Comparison of ENCODE assay signal across 1 cellular context in the genomic region with DNA sequence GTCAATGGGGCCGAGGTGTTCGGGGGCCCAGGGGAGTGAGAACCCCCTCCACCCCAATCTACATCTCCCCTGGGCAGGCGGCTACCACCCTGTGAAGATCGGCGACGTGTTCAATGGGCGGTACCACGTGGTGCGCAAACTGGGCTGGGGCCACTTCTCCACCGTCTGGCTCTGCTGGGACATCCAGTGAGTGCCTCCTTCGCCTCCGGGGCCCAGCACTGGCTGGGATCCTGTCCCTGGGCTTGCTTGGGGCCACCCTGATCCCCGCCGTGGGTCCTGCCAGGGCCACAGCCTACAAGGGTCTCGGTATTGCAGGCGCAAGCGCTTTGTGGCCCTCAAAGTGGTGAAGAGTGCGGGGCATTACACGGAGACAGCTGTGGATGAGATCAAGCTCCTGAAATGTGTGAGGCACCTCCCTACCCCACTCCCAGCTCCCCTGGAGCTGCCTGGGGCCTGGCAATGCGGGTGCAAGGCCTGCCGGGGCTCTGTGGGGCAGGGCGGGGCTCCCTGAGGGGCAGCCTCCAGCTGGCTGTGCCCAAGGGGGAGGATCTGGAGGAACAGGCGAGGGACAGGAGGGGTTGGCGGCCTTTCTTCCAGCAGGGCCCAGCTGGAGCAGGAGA.
TF ChIP-seq lines count a peak whose summit lies in the region.

No MANE protein-coding gene starts in this region.

TF ChIP-seq in IMR-90, 13 proteins besides CTCF, POLR2A, EP300 and RAD21:
- TF ChIP-seq NFE2L2 (IDR thresholded peaks at IDR 0.05; ENCODE audit: low read depth, low read length) (no peak), MXI1 (IDR thresholded peaks at IDR 0.05; ENCODE audit: borderline replicate concordance, low read depth, low read length) (no peak), FOS (IDR thresholded peaks at IDR 0.05; ENCODE audit: low read depth, low read length) (no peak), MAZ (IDR thresholded peaks at IDR 0.05; ENCODE audit: borderline replicate concordance, low read depth, low read length) (no peak), RFX5 (IDR thresholded peaks at IDR 0.05; ENCODE audit: low read depth, low read length) (no peak)
